Comparison of ENCODE assay signal across 12 cellular contexts in the genomic region with DNA sequence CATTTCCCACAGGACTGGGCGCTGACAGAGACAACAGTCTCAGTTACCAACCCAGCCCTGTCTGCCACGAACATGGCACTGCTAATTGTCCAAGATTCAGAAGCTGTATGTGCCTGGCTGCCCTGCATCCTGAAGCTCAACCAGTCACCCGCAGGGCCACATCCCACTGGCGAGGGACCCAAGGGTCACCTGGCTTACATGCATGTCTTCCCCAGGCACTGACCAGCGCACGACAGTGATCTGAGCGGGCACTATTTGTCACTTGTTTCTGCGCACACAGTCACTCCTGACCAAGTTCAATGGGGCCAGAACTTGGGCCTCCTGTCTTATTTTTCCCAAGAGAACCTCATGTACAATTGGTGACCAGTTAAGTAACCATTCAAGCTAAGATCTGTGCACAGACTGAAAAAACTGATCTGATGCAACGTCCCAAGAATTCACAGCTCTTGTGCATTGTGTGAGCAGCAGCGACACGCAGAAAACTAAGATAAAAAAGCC. TPM values are rescaled to one million over a fixed set of nuclear protein-coding genes. Genes with fewer than 3 reads are reported as not detected.
A peak's percentile ranks its signal among the peaks of the same experiment; 100 is the strongest.
DNase-seq lines count a peak whose midpoint lies in the region; ATAC-seq and TF ChIP-seq lines count a peak whose summit lies in the region.
"Had no signal": no experiment of that assay in that cellular context is flagged by ENCODE, and none has a peak within 500 bp of the region (broad histone marks: within the 10 kb centered on the region; RNA-seq: fewer than 3 reads in every experiment).

No MANE protein-coding gene starts in this region.

- H3K79me1 ChIP-seq in mesendoderm (ENCODE audit: low read length) = peaks cover 8% of the 10 kb centered on the region

- H3K56ac ChIP-seq in mesendoderm (ENCODE audit: low read length) = peak overlapping the region; percentile 66

- H3K9ac ChIP-seq in HUES6 (ENCODE audit: low read length) (peak overlapping the region; percentile 10), mesendoderm (ENCODE audit: low read length) (no peak overlapping the region)

- no peak for TF ChIP-seq CTCF in A673 (conservative IDR thresholded peaks at IDR 0.05; ENCODE audit: low read depth, low read length)
- no peak for TF ChIP-seq CTCF in BE2C (IDR thresholded peaks at IDR 0.05; ENCODE audit: low read depth, low read length)
- TF ChIP-seq CTCF in adrenal gland (IDR thresholded peaks at IDR 0.05) = no peak

- no peaks in the 10 kb centered on the region for H3K27me3 ChIP-seq in A673 (replicated peaks; ENCODE audit: insufficient read depth, low read depth, low read length, poor library complexity)
- no peaks in the 10 kb centered on the region for H3K27me3 ChIP-seq in HUES6 (ENCODE audit: control insufficient read depth, insufficient read depth, low read length)
- H3K27me3 ChIP-seq in mesendoderm (ENCODE audit: insufficient read depth, low read length, poor library complexity) = no peaks in the 10 kb centered on the region
- H3K27me3 ChIP-seq in BE2C = no peaks in the 10 kb centered on the region
- no peaks in the 10 kb centered on the region for H3K27me3 ChIP-seq in adrenal gland
- H3K27me3 ChIP-seq: esophagus muscularis mucosa had no signal

- no peak overlapping the region for H4K5ac ChIP-seq in mesendoderm (ENCODE audit: low read length)

- H2AK5ac ChIP-seq in mesendoderm (ENCODE audit: low read length) = no peak overlapping the region

- BruUV-seq in A673 (replicated peaks; lab: Mats Ljungman, UMichigan) = no TSS peak

- no peak overlapping the region for H3K4ac ChIP-seq in mesendoderm (ENCODE audit: low read depth, low read length)

- H3K4me3 ChIP-seq in A673 (ENCODE audit: low read depth, low read length, poor library complexity, severe bottlenecking) (no peak overlapping the region), HUES6 (ENCODE audit: low read depth, low read length) (no peak overlapping the region), mesendoderm (ENCODE audit: low read length) (no peak overlapping the region), BE2C (ENCODE audit: low read depth, low read length) (no peak overlapping the region), adrenal gland (no peak overlapping the region)
- H3K4me3 ChIP-seq: esophagus muscularis mucosa had no signal

- no peak overlapping the region for H4K8ac ChIP-seq in mesendoderm (ENCODE audit: low read depth, low read length)

- no peak for DNase-seq in A673 (ENCODE audit: low spot score)
- DNase-seq in dedifferentiated amniotic fluid mesenchymal stem cell (ENCODE audit: extremely low spot score) = peak; percentile 46
- peak; percentile 26 for DNase-seq in mesendoderm
- no peak for DNase-seq in BE2C
- DNase-seq in activated CD4-positive, alpha-beta T cell treated with anti-CD3 and anti-CD28 coated beads for 1 hour = no peak
- DNase-seq in adrenal gland = no peak
- DNase-seq: aorta; GDM1; NK-92 treated with Interleukin-12 subunit alpha and Interleukin-12 subunit beta, amount 100 ng/mL, for 24 hours had no signal

- no peaks in the 10 kb centered on the region for H3K9me3 ChIP-seq in A673 (ENCODE audit: low read depth, low read length, poor library complexity, severe bottlenecking)
- no peaks in the 10 kb centered on the region for H3K9me3 ChIP-seq in HUES6 (ENCODE audit: control insufficient read depth, insufficient read depth, low read depth, low read length)
- H3K9me3 ChIP-seq in BE2C = no peaks in the 10 kb centered on the region
- no peaks in the 10 kb centered on the region for H3K9me3 ChIP-seq in adrenal gland (replicated peaks in 1 of 3)
- H3K9me3 ChIP-seq: esophagus muscularis mucosa had no signal

- no peak overlapping the region for H2BK5ac ChIP-seq in mesendoderm (ENCODE audit: low read length)

- no peak overlapping the region for H3K18ac ChIP-seq in mesendoderm (ENCODE audit: low read length)

- no peak overlapping the region for H2BK120ac ChIP-seq in mesendoderm (ENCODE audit: low read depth, low read length)

- H3K36me3 ChIP-seq in A673 (ENCODE audit: insufficient read depth, low read length, poor library complexity, severe bottlenecking) (no peaks in the 10 kb centered on the region), HUES6 (ENCODE audit: control insufficient read depth, insufficient read depth, low read length) (no peaks in the 10 kb centered on the region), mesendoderm (ENCODE audit: control insufficient read depth, insufficient read depth, low read length) (no peaks in the 10 kb centered on the region), BE2C (no peaks in the 10 kb centered on the region), adrenal gland (replicated peaks in 1 of 2) (no peaks in the 10 kb centered on the region)
- H3K36me3 ChIP-seq: esophagus muscularis mucosa had no signal

- TF ChIP-seq POLR2A in adrenal gland (IDR thresholded peaks at IDR 0.05) = no peak

- intact Hi-C loops in A673 (cut with micrococcal nuclease; ENCODE audit: unreplicated experiment) = no loop called here
- intact Hi-C loops in adrenal gland (cut with DNase I) = no loop called here

- WGBS in mesendoderm (ENCODE audit: extremely low coverage, insufficient coverage, low lambda C conversion rate) = no CpG with 5 or more reads among the region's 11 CpGs
- WGBS in adrenal gland, 4 donors = 77 to 89% (median 78%) methylated on average over 10 to 11 of the region's 11 CpGs

- POLR2A ChIA-PET in A673 (lab: Charles Lee; ENCODE audit: low non-redundant PET) = no interaction called here

- ATAC-seq in HG02610 (IDR thresholded peaks at IDR 0.05; ENCODE audit: unreplicated experiment) = no peak

- peaks cover 93% of the 10 kb centered on the region for H3K79me2 ChIP-seq in mesendoderm (ENCODE audit: control insufficient read depth, insufficient read depth, low read length)

- H3K23ac ChIP-seq in mesendoderm (ENCODE audit: low read length) = no peak overlapping the region

- H3K27ac ChIP-seq in A673 (ENCODE audit: low read depth, low read length, poor library complexity, severe bottlenecking) (peak overlapping the region; percentile 50), HUES6 (ENCODE audit: low read depth, low read length) (no peak overlapping the region), mesendoderm (ENCODE audit: low read depth, low read length) (no peak overlapping the region), adrenal gland (no peak overlapping the region)
- H3K27ac ChIP-seq: esophagus muscularis mucosa had no signal

- H2BK15ac ChIP-seq in mesendoderm (replicated peaks; ENCODE audit: low read depth) = no peak overlapping the region

- H3K4me2 ChIP-seq in mesendoderm (ENCODE audit: low read length) = no peak overlapping the region

- H3K4me1 ChIP-seq in A673 (ENCODE audit: insufficient read depth, low read length, poor library complexity, severe bottlenecking) (peaks cover 27% of the 10 kb centered on the region), HUES6 (ENCODE audit: control insufficient read depth, insufficient read depth, low read length) (peaks cover 57% of the 10 kb centered on the region), mesendoderm (ENCODE audit: control insufficient read depth, low read depth, low read length) (peaks cover 18% of the 10 kb centered on the region), BE2C (peaks cover 18% of the 10 kb centered on the region), adrenal gland (replicated peaks in 1 of 2) (peaks cover 9 to 63% of the 10 kb centered on the region in 2 donors)

- CTCF ChIA-PET in A673 (lab: Charles Lee) = interaction anchor here (1.0 kb wide), 1 partner anchor 17 kb away, joined by 3 read pairs; no protein-coding TSS in a partner anchor

RNA-seq across cellular contexts. Expression of a gene that starts 13.1 kb away (rescaled TPM):
- total RNA-seq in A673 (2021) = 228 and 233 TPM in 2 replicates
- polyA plus RNA-seq in mesendoderm (2013, experiment 1 of 2) = 105 TPM
- 105 TPM for polyA plus RNA-seq in mesendoderm (2013, experiment 2 of 2)
- polyA plus RNA-seq in BE2C (2012; ENCODE audit: insufficient read depth, insufficient read length, low read depth) = 70.9 TPM
- total RNA-seq in adrenal gland = 10 to 100 TPM; 34.1 to 95.0 (median 75.8) TPM
- 100 to 1,000 TPM in 1 of 3 donors, 10 to 100 TPM in 2; 23.7 to 121 (median 28.5) TPM for polyA plus RNA-seq in adrenal gland

Comparison
In these comparisons a context has a peak if more than half of its experiments do, and no peak if none do; other contexts are left out.
1. DNase-seq: peak in dedifferentiated amniotic fluid mesenchymal stem cell (single experiment) and mesendoderm (single experiment); none in A673 (single experiment), BE2C (single experiment), activated CD4-positive, alpha-beta T cell treated with anti-CD3 and anti-CD28 coated beads for 1 hour (single experiment) and adrenal gland (0 of 7).